ENCODE assay signal across 16 cellular contexts in genomic region chr6:41653642-41654432, GRCh38. TPM values are rescaled to one million over a fixed set of nuclear protein-coding genes. Genes with fewer than 3 reads are reported as not detected.
DNase-seq lines count a peak whose midpoint lies in the region; ATAC-seq and TF ChIP-seq lines count a peak whose summit lies in the region.
"Had no signal": no experiment of that assay in that cellular context is flagged by ENCODE, and none has a peak within 500 bp of the region (broad histone marks: within the 10 kb centered on the region; RNA-seq: fewer than 3 reads in every experiment).

No MANE protein-coding gene starts in this region.

- TF ChIP-seq CTCF in LNCaP clone FGC (IDR thresholded peaks at IDR 0.05; ENCODE audit: control insufficient read depth, extremely low read depth, insufficient read depth) (no peak), endothelial cell (IDR thresholded peaks at IDR 0.05; ENCODE audit: unreplicated experiment) (no peak), nephron progenitor cell (IDR thresholded peaks at IDR 0.05) (no peak), type B pancreatic cell (conservative IDR thresholded peaks at IDR 0.05) (no peak)

- H3K36me3 Mint-ChIP-seq in endothelial cell (ENCODE audit: low read depth, unreplicated experiment) (peaks cover 24% of the 10 kb centered on the region), nephron progenitor cell (ENCODE audit: low read depth) (peaks cover 33% of the 10 kb centered on the region), type B pancreatic cell (peaks cover 8% of the 10 kb centered on the region)
- H3K36me3 Mint-ChIP-seq: CD4-positive, CD25-positive, alpha-beta regulatory T cell had no signal

- H3K27ac Mint-ChIP-seq in endothelial cell (ENCODE audit: unreplicated experiment): peak overlapping the region; percentile 30
- H3K27ac Mint-ChIP-seq in nephron progenitor cell: peak overlapping the region; percentile 90
- H3K27ac Mint-ChIP-seq in type B pancreatic cell: peak overlapping the region; percentile 90
- H3K27ac Mint-ChIP-seq: CD4-positive, CD25-positive, alpha-beta regulatory T cell had no signal

- no peak for ATAC-seq in HG03439 (IDR thresholded peaks at IDR 0.05; ENCODE audit: unreplicated experiment)
- no peak for ATAC-seq in HG02623 (IDR thresholded peaks at IDR 0.05; ENCODE audit: unreplicated experiment)

- H3K9me3 Mint-ChIP-seq in endothelial cell (ENCODE audit: unreplicated experiment): no peaks in the 10 kb centered on the region
- no peaks in the 10 kb centered on the region for H3K9me3 Mint-ChIP-seq in nephron progenitor cell
- H3K9me3 Mint-ChIP-seq in type B pancreatic cell: no peaks in the 10 kb centered on the region

- H3K4me3 Mint-ChIP-seq in endothelial cell (ENCODE audit: unreplicated experiment): no peak overlapping the region
- no peak overlapping the region for H3K4me3 Mint-ChIP-seq in nephron progenitor cell
- H3K4me3 Mint-ChIP-seq in type B pancreatic cell: peak overlapping the region; percentile 67
- H3K4me3 Mint-ChIP-seq: CD4-positive, CD25-positive, alpha-beta regulatory T cell had no signal

- H3K27me3 Mint-ChIP-seq in endothelial cell (ENCODE audit: unreplicated experiment) (peaks cover 12% of the 10 kb centered on the region), nephron progenitor cell (ENCODE audit: low read depth, poor library complexity) (no peaks in the 10 kb centered on the region), type B pancreatic cell (peaks cover 6% of the 10 kb centered on the region)

- peak overlapping the region; percentile 14; the same call in 1 of the 2 replicates for H3K4me3 ChIP-seq in LNCaP clone FGC (ENCODE audit: low read depth, low read length)
- H3K4me3 ChIP-seq: HAP-1 had no signal

- DNase-seq in LNCaP clone FGC (ENCODE audit: low read depth): no peak
- no peak for DNase-seq in endothelial cell (ENCODE audit: low spot score)
- no peak for DNase-seq in nephron progenitor cell
- no peak for DNase-seq in type B pancreatic cell (ENCODE audit: extremely low spot score, unreplicated experiment)
- no peak for DNase-seq in CD1c-positive myeloid dendritic cell (ENCODE audit: extremely low spot score)
- DNase-seq: ACHN; CD4-positive, CD25-positive, alpha-beta regulatory T cell; GF-D8; NCI-H1105; NCI-H2107; NCI-H2227 treated with DMSO at 0.1 percent for 48 hours; OCI-M1; SIG-M5 had no signal

- H3K4me1 Mint-ChIP-seq in endothelial cell (ENCODE audit: unreplicated experiment) (peaks cover 51% of the 10 kb centered on the region), nephron progenitor cell (peaks cover 82% of the 10 kb centered on the region), type B pancreatic cell (ENCODE audit: unreplicated experiment) (peaks cover 67% of the 10 kb centered on the region)
- H3K4me1 Mint-ChIP-seq: CD4-positive, CD25-positive, alpha-beta regulatory T cell had no signal

RNA-seq across cellular contexts. Expression of gene MDFI, which starts 15.6 kb away (rescaled TPM):
- total RNA-seq in endothelial cell (ENCODE audit: unreplicated experiment) (285 TPM), type B pancreatic cell (ENCODE audit: low replicate concordance) (53.9 and 94.5 TPM in 2 replicates)
- total RNA-seq: CD4-positive, CD25-positive, alpha-beta regulatory T cell had no signal

Comparison
In these comparisons a context has a peak if more than half of its experiments do, and no peak if none do; other contexts are left out.
1. H3K27ac Mint-ChIP-seq: peak in every context shown above with its lines; median percentile 90 in nephron progenitor cell; 90 in type B pancreatic cell; 30 in endothelial cell.